In genomic region chr17:16428098-16428882, GRCh38 we compare ENCODE assay signal across 8 cellular contexts. TPM values are rescaled to one million over a fixed set of nuclear protein-coding genes. Genes with fewer than 3 reads are reported as not detected.
DNase-seq lines count a peak whose midpoint lies in the region; ATAC-seq and TF ChIP-seq lines count a peak whose summit lies in the region.

No MANE protein-coding gene starts in this region.

- H3K27ac ChIP-seq in HL-60 (replicated peaks): no peak overlapping the region
- H3K27ac ChIP-seq in WERI-Rb-1: peak overlapping the region; percentile 40; the same call in 1 of the 2 replicates

- H3K4me3 Mint-ChIP-seq in CD14-positive monocyte: no peak overlapping the region
- H3K4me3 Mint-ChIP-seq in neural crest cell: no peak overlapping the region

- H3K9me3 ChIP-seq in WERI-Rb-1 (ENCODE audit: severe bottlenecking): no peaks in the 10 kb centered on the region

- peaks cover 4% of the 10 kb centered on the region for H3K36me3 ChIP-seq in WERI-Rb-1

- no peaks in the 10 kb centered on the region for H3K27me3 ChIP-seq in HL-60 (ENCODE audit: insufficient read depth, poor library complexity, severe bottlenecking)
- no peaks in the 10 kb centered on the region for H3K27me3 ChIP-seq in WERI-Rb-1 (ENCODE audit: insufficient read depth, low read depth, severe bottlenecking)

- intact Hi-C loops in CD14-positive monocyte (cut with micrococcal nuclease): no loop called here

- H3K4me3 ChIP-seq in HL-60 (replicated peaks; ENCODE audit: insufficient read depth, low read length) (no peak overlapping the region), WERI-Rb-1 (ENCODE audit: low read depth, low read length) (no peak overlapping the region)

- H3K27ac Mint-ChIP-seq in CD14-positive monocyte (peak overlapping the region in 2 of 7 donors; percentile 16 to 61), neural crest cell (ENCODE audit: unreplicated experiment) (no peak overlapping the region)

- H3K27me3 Mint-ChIP-seq in CD14-positive monocyte (ENCODE audit: low read depth in 3 of 3) (peaks cover 0 to 1% (median 0%) of the 10 kb centered on the region in 3 donors), neural crest cell (ENCODE audit: low read depth) (no peaks in the 10 kb centered on the region)

- H3K4me1 Mint-ChIP-seq in CD14-positive monocyte: no peaks in the 10 kb centered on the region
- peaks cover 3% of the 10 kb centered on the region for H3K4me1 Mint-ChIP-seq in neural crest cell

- peaks cover 65 to 95% of the 10 kb centered on the region in 2 donors for H3K36me3 Mint-ChIP-seq in CD14-positive monocyte
- H3K36me3 Mint-ChIP-seq in neural crest cell (ENCODE audit: low read depth): no peaks in the 10 kb centered on the region

- TF ChIP-seq CTCF in CD14-positive monocyte (IDR thresholded peaks at IDR 0.05) (peak; percentile 60), HL-60 (IDR thresholded peaks at IDR 0.05; ENCODE audit: insufficient read depth, low read length) (peak; percentile 45), WERI-Rb-1 (IDR thresholded peaks at IDR 0.05; ENCODE audit: low read depth, low read length) (peak; percentile 91), neural crest cell (conservative IDR thresholded peaks at IDR 0.05) (peak; percentile 69)

- H3K9me3 Mint-ChIP-seq in CD14-positive monocyte (no peaks in the 10 kb centered on the region), neural crest cell (no peaks in the 10 kb centered on the region)

- no peak for DNase-seq in CD14-positive monocyte (ENCODE audit: low spot score)
- DNase-seq in HL-60 (ENCODE audit: low read depth in 1 of 2, low spot score in 1 of 2): peak in 1 of 2 experiments; percentile 58
- peak; percentile 80 for DNase-seq in WERI-Rb-1
- DNase-seq in erythroblast (lab: John Stamatoyannopoulos, UW): peak; percentile 76 to 78
- peak; percentile 62 for DNase-seq in neural crest cell (ENCODE audit: low read depth, low spot score)

- ATAC-seq in GM21423 (IDR thresholded peaks at IDR 0.05; ENCODE audit: unreplicated experiment): no peak
- ATAC-seq in HG03342 (IDR thresholded peaks at IDR 0.05; ENCODE audit: unreplicated experiment): no peak
- no peak for ATAC-seq in HG02970 (IDR thresholded peaks at IDR 0.05; ENCODE audit: low FRiP score, unreplicated experiment)

- no peak for TF ChIP-seq POLR2A in erythroblast (IDR thresholded peaks at IDR 0.05; ENCODE audit: low read length)

RNA-seq across cellular contexts. Expression of gene TRPV2, which starts 12.9 kb away (rescaled TPM):
- 10 to 100 TPM; 58.2 to 66.3 TPM for polyA plus RNA-seq in CD14-positive monocyte
- 0.98 and 1.3 TPM in 2 replicates for total RNA-seq in neural crest cell

RNA-seq across cellular contexts. Expression of gene UBB, which starts 47.4 kb away (rescaled TPM):
- polyA plus RNA-seq in CD14-positive monocyte: 1,000 to 10,000 TPM; 1,282 to 1,365 TPM
- 2,058 and 2,177 TPM in 2 replicates for total RNA-seq in neural crest cell
